20 cellular contexts compared by ENCODE assay signal in the genomic region with DNA sequence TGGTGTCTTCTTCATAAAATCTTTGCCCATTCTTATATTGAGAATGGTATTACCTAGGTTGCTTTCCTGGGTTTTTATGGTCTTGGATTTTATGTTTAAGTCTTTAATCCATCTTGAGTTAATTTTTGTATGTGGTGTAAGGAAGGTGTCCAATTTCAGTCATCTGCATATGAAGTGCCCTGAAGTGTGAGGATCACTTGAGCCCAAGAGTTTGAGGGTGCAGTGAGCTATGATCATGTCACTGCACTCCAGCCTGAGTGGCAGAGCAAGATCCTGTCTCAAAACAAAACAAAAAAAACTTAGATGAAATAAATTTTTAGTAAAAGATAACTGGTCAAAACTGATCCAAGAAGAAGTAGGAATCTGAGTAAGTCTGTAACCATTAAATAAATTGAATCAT.
"Had no signal": no experiment of that assay in that cellular context is flagged by ENCODE, and none has a peak within 500 bp of the region (broad histone marks: within the 10 kb centered on the region; RNA-seq: fewer than 3 reads in every experiment).

No MANE protein-coding gene starts in this region.

- DNase-seq: effector CD4-positive, alpha-beta T cell; endodermal cell; erythroblast; foreskin keratinocyte; kidney; left cardiac atrium; mucosa of descending colon; naive thymus-derived CD8-positive, alpha-beta T cell; posterior cingulate gyrus; spleen; stimulated activated CD4-positive, alpha-beta T cell treated with anti-CD3 and anti-CD28 coated beads, Interleukin-15, amount 100 ng/mL, for 24 hours; stimulated activated CD4-positive, alpha-beta T cell treated with anti-CD3 and anti-CD28 coated beads, Interleukin-1b, Interleukin-23, amount 100 ng/mL, for 48 hours; stimulated activated CD4-positive, alpha-beta T cell treated with anti-CD3 and anti-CD28 coated beads, Interleukin-4, amount 100 ng/mL, for 24 hours; stimulated activated naive CD8-positive, alpha-beta T cell treated with anti-CD3 and anti-CD28 coated beads, Interleukin-15, amount 100 ng/mL, for 72 hours; testis; transverse colon had no signal

- H3K9me3 ChIP-seq: mucosa of descending colon, testis had no signal

- H3K79me2 ChIP-seq: hepatocyte had no signal

- H3K27ac ChIP-seq: coronary artery, foreskin keratinocyte, hepatocyte, spleen, testis, transverse colon had no signal

- ATAC-seq: foreskin keratinocyte; left cardiac atrium; mucosa of descending colon; naive thymus-derived CD8-positive, alpha-beta T cell; sciatic nerve; stimulated activated memory B cell treated with anti-CD40 and anti-IgM and Interleukin-4, amounts not matched to agents 10 μg/mL and 1 μg/mL and 100 μg/mL, for 72 hours; stimulated activated naive CD8-positive, alpha-beta T cell treated with anti-CD3 and anti-CD28 coated beads, Interleukin-15, amount 100 ng/mL, for 72 hours had no signal

- H3K4me3 ChIP-seq: coronary artery, hepatocyte, mucosa of descending colon, spleen, testis, transverse colon had no signal

- H3K4me1 ChIP-seq: foreskin keratinocyte, testis, transverse colon had no signal

- H3K4me2 ChIP-seq: hepatocyte had no signal

- H3K36me3 ChIP-seq: spleen, transverse colon had no signal

- H3K27me3 ChIP-seq: hepatocyte, spleen, testis, transverse colon had no signal
